ENCODE assay signal across 17 cellular contexts in genomic region chr20:51275816-51276215, GRCh38.
DNase-seq lines count a peak whose midpoint lies in the region; ATAC-seq, FAIRE-seq and TF ChIP-seq lines count a peak whose summit lies in the region.
"Had no signal": no experiment of that assay in that cellular context is flagged by ENCODE, and none has a peak within 500 bp of the region (broad histone marks: within the 10 kb centered on the region; RNA-seq: fewer than 3 reads in every experiment).

No MANE protein-coding gene starts in this region.

- H3K9me3 ChIP-seq in BLaER1 treated with 17β-estradiol and CSF1 and Interleukin-3, amounts not matched to agents 10 nM and 100 nM (replicated peaks in 1 of 11), result peaks cover 0 to 19% (median 6%) of the 10 kb centered on the region in 11 experiments; a peak in 7 of 22 replicates
- H3K9me3 ChIP-seq in endothelial cell of umbilical vein (replicated peaks; ENCODE audit: control insufficient read depth, insufficient read depth, low read length), result no peaks in the 10 kb centered on the region
- H3K9me3 ChIP-seq: SK-N-SH had no signal

- peaks cover 16 to 35% (median 29%) of the 10 kb centered on the region in 10 experiments; a peak in 19 of 20 replicates for H3K4me1 ChIP-seq in BLaER1 treated with 17β-estradiol and CSF1 and Interleukin-3, amounts not matched to agents 10 nM and 100 nM
- H3K4me1 ChIP-seq in endothelial cell of umbilical vein (ENCODE audit: control insufficient read depth, extremely low read depth, insufficient read depth, low read length), result no peaks in the 10 kb centered on the region

- H3K27me3 ChIP-seq in BLaER1 treated with 17β-estradiol and CSF1 and Interleukin-3, amounts not matched to agents 10 nM and 100 nM, result no peaks in the 10 kb centered on the region
- peaks cover 8 to 11% of the 10 kb centered on the region in 2 experiments for H3K27me3 ChIP-seq in endothelial cell of umbilical vein (ENCODE audit: control insufficient read depth in 2 of 2, insufficient read depth in 2 of 2, low read length in 2 of 2)

- dilution Hi-C loops in endothelial cell of umbilical vein (cut with MboI; ENCODE audit: extremely low pct_ligation_motif_present, low sequenced_read_pairs), result no loop called here

- H4K20me1 ChIP-seq in BLaER1 treated with 17β-estradiol and CSF1 and Interleukin-3, amounts not matched to agents 10 nM and 100 nM, result no peaks in the 10 kb centered on the region; a peak in 1 of 22 replicates
- no peaks in the 10 kb centered on the region for H4K20me1 ChIP-seq in endothelial cell of umbilical vein (replicated peaks; ENCODE audit: control insufficient read depth, extremely low read depth, insufficient read depth, low read length)

- no peaks in the 10 kb centered on the region for H3K36me3 Mint-ChIP-seq in endothelial cell (ENCODE audit: low read depth, unreplicated experiment)
- no peaks in the 10 kb centered on the region for H3K36me3 Mint-ChIP-seq in activated CD4-positive, alpha-beta memory T cell treated with anti-CD3 and anti-CD28 coated beads, Interleukin-2, amount 10 ng/mL, durations not matched to agents 7 days and 5 days (ENCODE audit: low read depth)

- H3K79me2 ChIP-seq in endothelial cell of umbilical vein (ENCODE audit: control insufficient read depth, insufficient read depth, low read length), result no peaks in the 10 kb centered on the region

- no peak overlapping the region for H3K27ac Mint-ChIP-seq in endothelial cell (ENCODE audit: unreplicated experiment)
- H3K27ac Mint-ChIP-seq in activated CD4-positive, alpha-beta memory T cell treated with anti-CD3 and anti-CD28 coated beads, Interleukin-2, amount 10 ng/mL, durations not matched to agents 7 days and 5 days, result no peak overlapping the region
- H3K27ac Mint-ChIP-seq: effector memory CD8-positive, alpha-beta T cell; stimulated activated naive CD8-positive, alpha-beta T cell treated with anti-CD3 and anti-CD28 coated beads, Interleukin-15, amount 100 ng/mL, for 72 hours had no signal

- DNase-seq in MV-4-11 (lab: John Stamatoyannopoulos, UW) (peak; percentile 42), endothelial cell of umbilical vein (ENCODE audit: low read depth, low spot score) (peak; percentile 12), nucleus accumbens (lab: John Stamatoyannopoulos, UW) (peak in 30 of 56 donors; percentile 6 to 75 (median 30)), endothelial cell (ENCODE audit: low spot score) (no peak), HuH-7 (ENCODE audit: low spot score) (no peak)
- no peak for DNase-seq in activated CD4-positive, alpha-beta memory T cell treated with anti-CD3 and anti-CD28 coated beads, Interleukin-2, amount 10 ng/mL, durations not matched to agents 7 days and 5 days
- DNase-seq: activated naive CD4-positive, alpha-beta T cell treated with Interleukin-2 at 50 U/mL for 16 hours; CD4-positive, CD25-positive, alpha-beta regulatory T cell; effector memory CD8-positive, alpha-beta T cell; kidney glomerular epithelial cell; NCI-H187 treated with DMSO at 0.1 percent for 48 hours; PC-9; SK-N-SH; stimulated activated naive CD8-positive, alpha-beta T cell treated with anti-CD3 and anti-CD28 coated beads, Interleukin-15, amount 100 ng/mL, for 72 hours had no signal

- no peak for TF ChIP-seq POLR2A in endothelial cell of umbilical vein (IDR thresholded peaks at IDR 0.05; ENCODE audit: low read depth, low read length)

- H3K4me3 ChIP-seq in BLaER1 treated with 17β-estradiol and CSF1 and Interleukin-3, amounts not matched to agents 10 nM and 100 nM, result no peak overlapping the region
- H3K4me3 ChIP-seq in endothelial cell of umbilical vein (replicated peaks in 1 of 3; ENCODE audit: insufficient read depth in 1 of 3, low read depth in 1 of 3, low read length in 3 of 3), result no peak overlapping the region
- H3K4me3 ChIP-seq: PC-9 had no signal

- no peak overlapping the region for H2AFZ ChIP-seq in endothelial cell of umbilical vein (ENCODE audit: low read depth, low read length)
- H2AFZ ChIP-seq: PC-9 had no signal

- CTCF ChIA-PET in endothelial cell of umbilical vein (lab: Charles Lee), result interaction anchor here (0.6 to 2.5 kb wide), 8 partner anchors 9 to 295 kb away, joined by 3 to 11 read pairs (median 4); no protein-coding TSS in a partner anchor
- CTCF ChIA-PET in activated CD4-positive, alpha-beta memory T cell treated with anti-CD3 and anti-CD28 coated beads, Interleukin-2, amount 10 ng/mL, durations not matched to agents 7 days and 5 days (lab: Charles Lee), result interaction anchor here (1.5 kb wide), 1 partner anchor 14 kb away, joined by 3 read pairs; no protein-coding TSS in a partner anchor

- H3K4me1 Mint-ChIP-seq in endothelial cell (ENCODE audit: unreplicated experiment), result no peaks in the 10 kb centered on the region
- H3K4me1 Mint-ChIP-seq in activated CD4-positive, alpha-beta memory T cell treated with anti-CD3 and anti-CD28 coated beads, Interleukin-2, amount 10 ng/mL, durations not matched to agents 7 days and 5 days, result no peaks in the 10 kb centered on the region
- H3K4me1 Mint-ChIP-seq: stimulated activated naive CD8-positive, alpha-beta T cell treated with anti-CD3 and anti-CD28 coated beads, Interleukin-15, amount 100 ng/mL, for 72 hours had no signal

- H3K9me1 ChIP-seq in endothelial cell of umbilical vein (replicated peaks; ENCODE audit: control insufficient read depth, extremely low read depth, insufficient read depth, low read length), result no peaks in the 10 kb centered on the region

- peaks cover 4% of the 10 kb centered on the region for H3K27me3 Mint-ChIP-seq in endothelial cell (ENCODE audit: unreplicated experiment)
- peaks cover 39% of the 10 kb centered on the region for H3K27me3 Mint-ChIP-seq in activated CD4-positive, alpha-beta memory T cell treated with anti-CD3 and anti-CD28 coated beads, Interleukin-2, amount 10 ng/mL, durations not matched to agents 7 days and 5 days

- intact Hi-C loops in endothelial cell of umbilical vein (cut with micrococcal nuclease), result no loop called here

- no peak for TF ChIP-seq CTCF in endothelial cell of umbilical vein (IDR thresholded peaks at IDR 0.05; ENCODE audit: extremely low read depth in 1 of 2, insufficient read depth in 1 of 2, low read depth in 1 of 2, low read length in 2 of 2)
- no peak for TF ChIP-seq CTCF in endothelial cell (IDR thresholded peaks at IDR 0.05; ENCODE audit: unreplicated experiment)

- H3K4me3 Mint-ChIP-seq in endothelial cell (ENCODE audit: unreplicated experiment), result no peak overlapping the region
- no peak overlapping the region for H3K4me3 Mint-ChIP-seq in activated CD4-positive, alpha-beta memory T cell treated with anti-CD3 and anti-CD28 coated beads, Interleukin-2, amount 10 ng/mL, durations not matched to agents 7 days and 5 days
- H3K4me3 Mint-ChIP-seq: CD4-positive, CD25-positive, alpha-beta regulatory T cell; effector memory CD8-positive, alpha-beta T cell; stimulated activated naive CD8-positive, alpha-beta T cell treated with anti-CD3 and anti-CD28 coated beads, Interleukin-15, amount 100 ng/mL, for 72 hours had no signal

- POLR2A ChIA-PET in endothelial cell of umbilical vein (lab: Charles Lee), result no interaction called here
- POLR2A ChIA-PET in activated CD4-positive, alpha-beta memory T cell treated with anti-CD3 and anti-CD28 coated beads, Interleukin-2, amount 10 ng/mL, durations not matched to agents 7 days and 5 days (lab: Charles Lee), result no interaction called here

- H3K27ac ChIP-seq in BLaER1 treated with 17β-estradiol and CSF1 and Interleukin-3, amounts not matched to agents 10 nM and 100 nM, result no peak overlapping the region
- no peak overlapping the region for H3K27ac ChIP-seq in endothelial cell of umbilical vein (ENCODE audit: insufficient read depth, low read depth, low read length)
- H3K27ac ChIP-seq: HL-60, PC-9 had no signal

- no peaks in the 10 kb centered on the region for H3K9me3 Mint-ChIP-seq in endothelial cell (ENCODE audit: unreplicated experiment)
- H3K9me3 Mint-ChIP-seq in activated CD4-positive, alpha-beta memory T cell treated with anti-CD3 and anti-CD28 coated beads, Interleukin-2, amount 10 ng/mL, durations not matched to agents 7 days and 5 days, result peaks cover 3% of the 10 kb centered on the region
- H3K9me3 Mint-ChIP-seq: effector memory CD8-positive, alpha-beta T cell had no signal

- H3K9ac ChIP-seq in BLaER1 treated with 17β-estradiol and CSF1 and Interleukin-3, amounts not matched to agents 10 nM and 100 nM, result no peak overlapping the region
- H3K9ac ChIP-seq in endothelial cell of umbilical vein (replicated peaks; ENCODE audit: extremely low read depth, insufficient read depth, low read length), result no peak overlapping the region
- H3K9ac ChIP-seq: SK-N-SH had no signal

- no peak for FAIRE-seq in endothelial cell of umbilical vein (lab: Jason Lieb, UNC)

- H3K4me2 ChIP-seq in BLaER1 treated with 17β-estradiol and CSF1 and Interleukin-3, amounts not matched to agents 10 nM and 100 nM, result peak overlapping the region; percentile 30 to 67 (median 37); a peak in 19 of 22 replicates
- H3K4me2 ChIP-seq in endothelial cell of umbilical vein (ENCODE audit: insufficient read depth, low read length), result no peak overlapping the region
- H3K4me2 ChIP-seq: PC-9, SK-N-SH had no signal

- no peaks in the 10 kb centered on the region for H3K36me3 ChIP-seq in BLaER1 treated with 17β-estradiol and CSF1 and Interleukin-3, amounts not matched to agents 10 nM and 100 nM
- H3K36me3 ChIP-seq in endothelial cell of umbilical vein (ENCODE audit: control insufficient read depth in 2 of 2, extremely low read depth in 1 of 2, insufficient read depth in 2 of 2, low read length in 2 of 2), result no peaks in the 10 kb centered on the region

- ATAC-seq in GM21619 (IDR thresholded peaks at IDR 0.05; ENCODE audit: unreplicated experiment), result no peak
- ATAC-seq: effector memory CD8-positive, alpha-beta T cell; stimulated activated naive CD8-positive, alpha-beta T cell treated with anti-CD3 and anti-CD28 coated beads, Interleukin-15, amount 100 ng/mL, for 72 hours had no signal

- BruUV-seq in endothelial cell of umbilical vein (replicated peaks; lab: Mats Ljungman, UMichigan), result no TSS peak

TF ChIP-seq in endothelial cell of umbilical vein, 7 proteins besides CTCF, POLR2A, EP300 and RAD21:
- peak; percentile 14 for TF ChIP-seq FOS (IDR thresholded peaks at IDR 0.05; ENCODE audit: borderline replicate concordance, insufficient read depth, low read length)
- no peak for TF ChIP-seq JUN (IDR thresholded peaks at IDR 0.05; ENCODE audit: borderline replicate concordance, insufficient read depth, insufficient read length, low read depth)

Comparison
In these comparisons a context has a peak if more than half of its experiments do, and no peak if none do; other contexts are left out.
1. DNase-seq: peak in MV-4-11 (single experiment), endothelial cell of umbilical vein (single experiment) and nucleus accumbens (30 of 56); none in endothelial cell (single experiment), activated CD4-positive, alpha-beta memory T cell treated with anti-CD3 and anti-CD28 coated beads, Interleukin-2, amount 10 ng/mL, durations not matched to agents 7 days and 5 days (single experiment) and HuH-7 (single experiment).